In the genomic region with DNA sequence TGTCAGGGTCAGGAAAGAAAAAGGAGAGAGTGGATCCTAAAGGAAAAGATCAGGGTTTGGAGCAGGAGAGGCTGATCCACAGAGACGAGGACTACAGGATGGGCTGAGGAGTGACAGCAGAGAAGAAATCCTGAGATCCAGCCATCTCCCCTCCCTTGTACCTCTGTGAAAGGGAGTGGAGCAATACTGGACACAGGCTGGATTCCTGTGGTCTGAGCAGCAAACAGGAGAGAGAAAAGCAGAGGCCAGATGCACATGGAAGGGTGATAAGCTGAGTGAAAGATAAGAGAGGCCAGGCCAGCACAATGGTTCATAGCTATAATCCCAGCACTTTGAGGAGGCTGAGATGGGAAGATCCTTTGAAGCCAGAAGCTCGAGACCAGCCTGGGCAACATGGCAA, we compare ENCODE assay signal across 1 cellular context.
TF ChIP-seq lines count a peak whose summit lies in the region.

No MANE protein-coding gene starts in this region.

TF ChIP-seq in SK-N-SH treated with all-trans-retinoic acid at 6 μM for 48 hours, 23 proteins besides CTCF, POLR2A, EP300 and RAD21 (continued from another document):
- TF ChIP-seq, protein P1, sequence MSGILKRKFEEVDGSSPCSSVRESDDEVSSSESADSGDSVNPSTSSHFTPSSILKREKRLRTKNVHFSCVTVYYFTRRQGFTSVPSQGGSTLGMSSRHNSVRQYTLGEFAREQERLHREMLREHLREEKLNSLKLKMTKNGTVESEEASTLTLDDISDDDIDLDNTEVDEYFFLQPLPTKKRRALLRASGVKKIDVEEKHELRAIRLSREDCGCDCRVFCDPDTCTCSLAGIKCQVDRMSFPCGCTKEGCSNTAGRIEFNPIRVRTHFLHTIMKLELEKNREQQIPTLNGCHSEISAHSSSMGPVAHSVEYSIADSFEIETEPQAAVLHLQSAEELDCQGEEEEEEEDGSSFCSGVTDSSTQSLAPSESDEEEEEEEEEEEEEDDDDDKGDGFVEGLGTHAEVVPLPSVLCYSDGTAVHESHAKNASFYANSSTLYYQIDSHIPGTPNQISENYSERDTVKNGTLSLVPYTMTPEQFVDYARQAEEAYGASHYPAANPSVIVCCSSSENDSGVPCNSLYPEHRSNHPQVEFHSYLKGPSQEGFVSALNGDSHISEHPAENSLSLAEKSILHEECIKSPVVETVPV (CRISPR knock-in tag; IDR thresholded peaks at IDR 0.05), result no peak
- TF ChIP-seq OSR1 (CRISPR knock-in tag; IDR thresholded peaks at IDR 0.05) (no peak), PPARA (CRISPR knock-in tag; IDR thresholded peaks at IDR 0.05; ENCODE audit: borderline replicate concordance) (no peak), CSDC2 (CRISPR knock-in tag; IDR thresholded peaks at IDR 0.05) (no peak), ARNTL (CRISPR knock-in tag; IDR thresholded peaks at IDR 0.05; ENCODE audit: borderline replicate concordance, low read depth) (no peak), BACH2 (CRISPR knock-in tag; IDR thresholded peaks at IDR 0.05; ENCODE audit: borderline replicate concordance) (no peak), RARB (CRISPR knock-in tag; IDR thresholded peaks at IDR 0.05) (no peak)
- TF ChIP-seq, protein P2, sequence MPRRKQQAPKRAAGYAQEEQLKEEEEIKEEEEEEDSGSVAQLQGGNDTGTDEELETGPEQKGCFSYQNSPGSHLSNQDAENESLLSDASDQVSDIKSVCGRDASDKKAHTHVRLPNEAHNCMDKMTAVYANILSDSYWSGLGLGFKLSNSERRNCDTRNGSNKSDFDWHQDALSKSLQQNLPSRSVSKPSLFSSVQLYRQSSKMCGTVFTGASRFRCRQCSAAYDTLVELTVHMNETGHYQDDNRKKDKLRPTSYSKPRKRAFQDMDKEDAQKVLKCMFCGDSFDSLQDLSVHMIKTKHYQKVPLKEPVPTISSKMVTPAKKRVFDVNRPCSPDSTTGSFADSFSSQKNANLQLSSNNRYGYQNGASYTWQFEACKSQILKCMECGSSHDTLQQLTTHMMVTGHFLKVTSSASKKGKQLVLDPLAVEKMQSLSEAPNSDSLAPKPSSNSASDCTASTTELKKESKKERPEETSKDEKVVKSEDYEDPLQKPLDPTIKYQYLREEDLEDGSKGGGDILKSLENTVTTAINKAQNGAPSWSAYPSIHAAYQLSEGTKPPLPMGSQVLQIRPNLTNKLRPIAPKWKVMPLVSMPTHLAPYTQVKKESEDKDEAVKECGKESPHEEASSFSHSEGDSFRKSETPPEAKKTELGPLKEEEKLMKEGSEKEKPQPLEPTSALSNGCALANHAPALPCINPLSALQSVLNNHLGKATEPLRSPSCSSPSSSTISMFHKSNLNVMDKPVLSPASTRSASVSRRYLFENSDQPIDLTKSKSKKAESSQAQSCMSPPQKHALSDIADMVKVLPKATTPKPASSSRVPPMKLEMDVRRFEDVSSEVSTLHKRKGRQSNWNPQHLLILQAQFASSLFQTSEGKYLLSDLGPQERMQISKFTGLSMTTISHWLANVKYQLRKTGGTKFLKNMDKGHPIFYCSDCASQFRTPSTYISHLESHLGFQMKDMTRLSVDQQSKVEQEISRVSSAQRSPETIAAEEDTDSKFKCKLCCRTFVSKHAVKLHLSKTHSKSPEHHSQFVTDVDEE (CRISPR knock-in tag; IDR thresholded peaks at IDR 0.05), result no peak
- TF ChIP-seq, protein P3, sequence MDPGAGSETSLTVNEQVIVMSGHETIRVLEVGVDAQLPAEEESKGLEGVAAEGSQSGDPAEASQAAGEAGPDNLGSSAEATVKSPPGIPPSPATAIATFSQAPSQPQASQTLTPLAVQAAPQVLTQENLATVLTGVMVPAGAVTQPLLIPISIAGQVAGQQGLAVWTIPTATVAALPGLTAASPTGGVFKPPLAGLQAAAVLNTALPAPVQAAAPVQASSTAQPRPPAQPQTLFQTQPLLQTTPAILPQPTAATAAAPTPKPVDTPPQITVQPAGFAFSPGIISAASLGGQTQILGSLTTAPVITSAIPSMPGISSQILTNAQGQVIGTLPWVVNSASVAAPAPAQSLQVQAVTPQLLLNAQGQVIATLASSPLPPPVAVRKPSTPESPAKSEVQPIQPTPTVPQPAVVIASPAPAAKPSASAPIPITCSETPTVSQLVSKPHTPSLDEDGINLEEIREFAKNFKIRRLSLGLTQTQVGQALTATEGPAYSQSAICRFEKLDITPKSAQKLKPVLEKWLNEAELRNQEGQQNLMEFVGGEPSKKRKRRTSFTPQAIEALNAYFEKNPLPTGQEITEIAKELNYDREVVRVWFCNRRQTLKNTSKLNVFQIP (CRISPR knock-in tag; IDR thresholded peaks at IDR 0.05; ENCODE audit: borderline replicate concordance, low read depth), result no peak
